ENCODE assay signal across 21 cellular contexts in the genomic region with DNA sequence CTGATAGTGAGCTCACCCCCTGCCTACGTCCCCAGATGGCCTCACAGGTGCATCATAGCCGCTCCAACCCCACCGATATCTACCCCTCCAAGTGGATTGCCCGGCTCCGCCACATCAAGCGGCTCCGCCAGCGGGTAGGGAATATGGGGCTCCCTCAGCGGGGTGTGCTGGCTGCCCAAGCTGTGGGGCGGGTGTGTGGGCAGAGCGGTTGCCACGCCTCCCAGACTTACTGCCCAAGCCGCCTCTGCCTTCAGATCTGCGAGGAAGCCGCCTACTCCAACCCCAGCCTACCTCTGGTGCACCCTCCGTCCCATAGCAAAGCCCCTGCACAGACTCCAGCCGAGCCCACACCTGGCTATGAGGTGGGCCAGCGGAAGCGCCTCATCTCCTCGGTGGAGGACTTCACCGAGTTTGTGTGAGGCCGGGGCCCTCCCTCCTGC. TPM values are rescaled to one million over a fixed set of nuclear protein-coding genes. Genes with fewer than 3 reads are reported as not detected.
DNase-seq lines count a peak whose midpoint lies in the region; ATAC-seq and TF ChIP-seq lines count a peak whose summit lies in the region.
"Had no signal": no experiment of that assay in that cellular context is flagged by ENCODE, and none has a peak within 500 bp of the region (broad histone marks: within the 10 kb centered on the region; RNA-seq: fewer than 3 reads in every experiment).

No MANE protein-coding gene starts in this region.

- no peak overlapping the region for H3K9ac ChIP-seq in mammary epithelial cell (ENCODE audit: insufficient read depth, low read length)
- H3K9ac ChIP-seq: SK-N-SH had no signal

- CTCF ChIA-PET in activated CD4-positive, alpha-beta T cell treated with anti-CD3 and anti-CD28 coated beads, Interleukin-2, amount 10 ng/mL, durations not matched to agents 7 days and 5 days (lab: Charles Lee) = no interaction called here
- CTCF ChIA-PET in mammary epithelial cell (lab: Charles Lee; ENCODE audit: low non-redundant PET) = no interaction called here

- H3K4me3 ChIP-seq in mammary epithelial cell (replicated peaks in 1 of 3; ENCODE audit: insufficient read depth in 1 of 3, low read depth in 2 of 3, low read length in 3 of 3) = no peak overlapping the region
- no peak overlapping the region for H3K4me3 ChIP-seq in osteoblast (ENCODE audit: insufficient read depth, low read length)

- H3K27me3 Mint-ChIP-seq in activated CD4-positive, alpha-beta T cell treated with anti-CD3 and anti-CD28 coated beads, Interleukin-2, amount 10 ng/mL, durations not matched to agents 7 days and 5 days = no peaks in the 10 kb centered on the region
- H3K27me3 Mint-ChIP-seq in HFFc6 (ENCODE audit: insufficient read depth) = peaks cover 37% of the 10 kb centered on the region
- H3K27me3 Mint-ChIP-seq: CD4-positive, alpha-beta memory T cell had no signal

- no peaks in the 10 kb centered on the region for H3K9me3 ChIP-seq in mammary epithelial cell (replicated peaks; ENCODE audit: insufficient read depth, low read length)
- no peaks in the 10 kb centered on the region for H3K9me3 ChIP-seq in osteoblast (ENCODE audit: low read depth, low read length)
- H3K9me3 ChIP-seq: BE2C, Caco-2, SK-N-SH had no signal

- H3K9me3 Mint-ChIP-seq in activated CD4-positive, alpha-beta T cell treated with anti-CD3 and anti-CD28 coated beads, Interleukin-2, amount 10 ng/mL, durations not matched to agents 7 days and 5 days = no peaks in the 10 kb centered on the region
- peaks cover 4% of the 10 kb centered on the region; the same call in 1 of the 2 replicates for H3K9me3 Mint-ChIP-seq in HFFc6
- H3K9me3 Mint-ChIP-seq: CD4-positive, alpha-beta memory T cell had no signal

- H3K27ac ChIP-seq in mammary epithelial cell (ENCODE audit: insufficient read depth, low read depth, low read length) (no peak overlapping the region), osteoblast (ENCODE audit: low read depth, low read length) (no peak overlapping the region)

- peaks cover 2% of the 10 kb centered on the region for H3K36me3 Mint-ChIP-seq in activated CD4-positive, alpha-beta T cell treated with anti-CD3 and anti-CD28 coated beads, Interleukin-2, amount 10 ng/mL, durations not matched to agents 7 days and 5 days (ENCODE audit: low read depth)
- peaks cover 13% of the 10 kb centered on the region; the same call in 1 of the 2 replicates for H3K36me3 Mint-ChIP-seq in HFFc6 (ENCODE audit: low read depth)

- intact Hi-C loops in mammary epithelial cell (cut with micrococcal nuclease) = no loop called here

- peak overlapping the region; percentile 41 for H3K27ac Mint-ChIP-seq in activated CD4-positive, alpha-beta T cell treated with anti-CD3 and anti-CD28 coated beads, Interleukin-2, amount 10 ng/mL, durations not matched to agents 7 days and 5 days
- H3K27ac Mint-ChIP-seq in HFFc6 = peak overlapping the region; percentile 18; the same call in 1 of the 2 replicates

- H3K79me2 ChIP-seq in mammary epithelial cell (ENCODE audit: insufficient read depth, low read length) (no peaks in the 10 kb centered on the region), osteoblast (ENCODE audit: insufficient read depth, low read length) (no peaks in the 10 kb centered on the region)

- no peak for TF ChIP-seq CTCF in HFFc6 (IDR thresholded peaks at IDR 0.05)
- no peak for TF ChIP-seq CTCF in mammary epithelial cell (conservative IDR thresholded peaks at IDR 0.05 in 1 of 2, IDR thresholded peaks at IDR 0.05 in 1 of 2; ENCODE audit: extremely low read depth in 1 of 2, insufficient read depth in 1 of 2, low read depth in 1 of 2, low read length in 2 of 2)
- TF ChIP-seq CTCF in osteoblast (IDR thresholded peaks at IDR 0.05; ENCODE audit: extremely low read depth, low read depth, low read length) = no peak

- H3K4me1 ChIP-seq in mammary epithelial cell (ENCODE audit: insufficient read depth, low read length) (peaks cover 11% of the 10 kb centered on the region), osteoblast (ENCODE audit: insufficient read depth, low read length) (no peaks in the 10 kb centered on the region)

- H3K4me3 Mint-ChIP-seq in activated CD4-positive, alpha-beta T cell treated with anti-CD3 and anti-CD28 coated beads, Interleukin-2, amount 10 ng/mL, durations not matched to agents 7 days and 5 days = no peak overlapping the region
- H3K4me3 Mint-ChIP-seq in HFFc6 = no peak overlapping the region

- in situ Hi-C loops in mammary epithelial cell (cut with MboI; ENCODE audit: low sequenced_read_pairs in 2 of 2) = no loop called here

- no peak overlapping the region for H2AFZ ChIP-seq in mammary epithelial cell (ENCODE audit: low read depth, low read length)
- no peak overlapping the region for H2AFZ ChIP-seq in osteoblast (ENCODE audit: low read length)

- H3K4me2 ChIP-seq in mammary epithelial cell (ENCODE audit: insufficient read depth, low read depth, low read length) = no peak overlapping the region
- H3K4me2 ChIP-seq in osteoblast (ENCODE audit: insufficient read depth, low read length) = no peak overlapping the region
- H3K4me2 ChIP-seq: SK-N-SH had no signal

- no peaks in the 10 kb centered on the region for H3K4me1 Mint-ChIP-seq in activated CD4-positive, alpha-beta T cell treated with anti-CD3 and anti-CD28 coated beads, Interleukin-2, amount 10 ng/mL, durations not matched to agents 7 days and 5 days
- H3K4me1 Mint-ChIP-seq in HFFc6 (ENCODE audit: low read depth) = no peaks in the 10 kb centered on the region
- H3K4me1 Mint-ChIP-seq: CD4-positive, alpha-beta memory T cell had no signal

- dilution Hi-C loops in mammary epithelial cell (cut with HindIII; ENCODE audit: low sequenced_read_pairs) = no loop called here

- no peak for DNase-seq in activated CD4-positive, alpha-beta T cell treated with anti-CD3 and anti-CD28 coated beads, Interleukin-2, amount 10 ng/mL, durations not matched to agents 7 days and 5 days
- DNase-seq in activated CD4-positive, alpha-beta T cell treated with anti-CD3 and anti-CD28 coated beads, Interleukin-2, amount 50 U/mL, for 1 hour = no peak
- DNase-seq in HFFc6 = no peak
- no peak for DNase-seq in mammary epithelial cell
- DNase-seq in osteoblast (ENCODE audit: insufficient read length, low spot score, missing footprints) = peak; percentile 93
- no peak for DNase-seq in SHP77 treated with DMSO at 0.1 percent for 48 hours (lab: John Stamatoyannopoulos, UW)
- DNase-seq in NCI-H524 treated with DMSO at 0.1 percent for 48 hours (lab: John Stamatoyannopoulos, UW) = no peak
- DNase-seq: BE2C; Caco-2; CD4-positive, alpha-beta memory T cell; EL; KBM-7; NCI-H1092; NCI-H1436; NCI-H2029; NCI-H345; NCI-H526; OCI-M1; Right ventricle myocardium superior; SK-N-SH had no signal

- POLR2A ChIA-PET in activated CD4-positive, alpha-beta T cell treated with anti-CD3 and anti-CD28 coated beads, Interleukin-2, amount 10 ng/mL, durations not matched to agents 7 days and 5 days (lab: Charles Lee) = no interaction called here

- no peak for ATAC-seq in HG03097 (IDR thresholded peaks at IDR 0.05; ENCODE audit: low FRiP score, unreplicated experiment)

- peaks cover 3% of the 10 kb centered on the region for H4K20me1 ChIP-seq in mammary epithelial cell (ENCODE audit: insufficient read depth, low read length)
- H4K20me1 ChIP-seq in osteoblast (ENCODE audit: insufficient read depth, low read length) = peaks cover 28% of the 10 kb centered on the region

- WGBS in mammary epithelial cell (ENCODE audit: low coverage, missing lambda C conversion rate) = 96% methylated on average over 15 of the region's 22 CpGs

- H3K27me3 ChIP-seq in mammary epithelial cell (ENCODE audit: insufficient read depth, low read length) (no peaks in the 10 kb centered on the region), osteoblast (ENCODE audit: insufficient read depth, low read length) (no peaks in the 10 kb centered on the region)
- H3K27me3 ChIP-seq: BE2C had no signal

- BruUV-seq in mammary epithelial cell (replicated peaks; lab: Mats Ljungman, UMichigan) = TSS peak; percentile 68

- peaks cover 2% of the 10 kb centered on the region for H3K36me3 ChIP-seq in mammary epithelial cell (ENCODE audit: insufficient read depth, low read length)
- peaks cover 63% of the 10 kb centered on the region for H3K36me3 ChIP-seq in osteoblast (ENCODE audit: insufficient read depth, low read length)

RNA-seq across cellular contexts. Expression of gene TSC2, which starts 40.4 kb away (rescaled TPM):
- 100 to 1,000 TPM; 112 to 115 TPM for total RNA-seq in activated CD4-positive, alpha-beta T cell treated with anti-CD3 and anti-CD28 coated beads, Interleukin-2, amount 10 ng/mL, durations not matched to agents 7 days and 5 days
- 10 to 100 TPM; 72.0 to 88.3 (median 83.2) TPM for total RNA-seq in HFFc6 (2021; fragmentation: NEBNext Ultra II Directional; extraction: Animal tissue kit (Norgen Biotek cat#: 25700))
- total RNA-seq in mammary epithelial cell = 10 to 100 TPM; 56.2 to 92.0 TPM
- polyA plus RNA-seq in mammary epithelial cell = 33.9 TPM
- polyA minus RNA-seq in mammary epithelial cell = 155 TPM
- 73.1 and 78.9 TPM in 2 replicates for total RNA-seq in osteoblast

RNA-seq across cellular contexts. Expression of gene NTHL1, which starts 40.6 kb away (rescaled TPM):
- 10 to 100 TPM; 23.8 to 34.4 TPM for total RNA-seq in activated CD4-positive, alpha-beta T cell treated with anti-CD3 and anti-CD28 coated beads, Interleukin-2, amount 10 ng/mL, durations not matched to agents 7 days and 5 days
- 10 to 100 TPM; 23.7 to 31.5 (median 26.4) TPM for total RNA-seq in HFFc6 (2021; fragmentation: NEBNext Ultra II Directional; extraction: Animal tissue kit (Norgen Biotek cat#: 25700))
- total RNA-seq in mammary epithelial cell = 10 to 100 TPM; 11.3 to 23.2 TPM
- polyA plus RNA-seq in mammary epithelial cell = 21.3 TPM
- polyA minus RNA-seq in mammary epithelial cell = 13.9 TPM
- 22.8 and 24.8 TPM in 2 replicates for total RNA-seq in osteoblast

RNA-seq across cellular contexts. Expression of gene PKD1, which starts 47.5 kb away (rescaled TPM):
- total RNA-seq in activated CD4-positive, alpha-beta T cell treated with anti-CD3 and anti-CD28 coated beads, Interleukin-2, amount 10 ng/mL, durations not matched to agents 7 days and 5 days = 10 to 100 TPM; 72.9 to 77.2 TPM
- 100 to 1,000 TPM in 1 of 6 experiments, 10 to 100 TPM in 5; 77.9 to 118 (median 82.5) TPM for total RNA-seq in HFFc6 (2021; fragmentation: NEBNext Ultra II Directional; extraction: Animal tissue kit (Norgen Biotek cat#: 25700))
- total RNA-seq in mammary epithelial cell (100 to 1,000 TPM; 119 to 133 TPM), osteoblast (139 and 180 TPM in 2 replicates)
- polyA plus RNA-seq in mammary epithelial cell = 28.4 TPM
- 17.7 TPM for polyA minus RNA-seq in mammary epithelial cell
